ENCODE assay signal across 8 cellular contexts in genomic region chr14:23299558-23299957, GRCh38. TPM values are rescaled to one million over a fixed set of nuclear protein-coding genes. Genes with fewer than 3 reads are reported as not detected.
A peak's percentile ranks its signal among the peaks of the same experiment; 100 is the strongest.
DNase-seq lines count a peak whose midpoint lies in the region; ATAC-seq lines count a peak whose summit lies in the region.

No MANE protein-coding gene starts in this region.

- H3K27ac ChIP-seq in caudate nucleus (ENCODE audit: low read depth, low read length), result peak overlapping the region; percentile 63

- peak overlapping the region in 8 of 10 donors; percentile 17 to 98 (median 65) for H3K4me3 Mint-ChIP-seq in naive thymus-derived CD8-positive, alpha-beta T cell

- peaks cover 0 to 7% (median 0%) of the 10 kb centered on the region in 3 donors for H3K36me3 Mint-ChIP-seq in naive thymus-derived CD8-positive, alpha-beta T cell

- H3K4me1 Mint-ChIP-seq in naive thymus-derived CD8-positive, alpha-beta T cell, result peaks cover 15 to 45% (median 39%) of the 10 kb centered on the region in 4 donors

- POLR2A ChIA-PET in naive thymus-derived CD8-positive, alpha-beta T cell (lab: Charles Lee), result interaction anchor here (0.5 to 12.5 kb wide), 8 partner anchors 12 to 295 kb away, joined by 3 to 376 read pairs (median 7); partner anchors contain the start of gene PABPN1

- H3K9me3 Mint-ChIP-seq in naive thymus-derived CD8-positive, alpha-beta T cell, result peaks cover 0 to 2% (median 0%) of the 10 kb centered on the region in 9 donors

- H3K27ac Mint-ChIP-seq in naive thymus-derived CD8-positive, alpha-beta T cell, result peak overlapping the region in 9 of 10 donors; percentile 11 to 97 (median 73)

- no peak for ATAC-seq in naive thymus-derived CD8-positive, alpha-beta T cell

- DNase-seq in NOMO-1 treated with DMSO at 0.1 percent for 48 hours (lab: John Stamatoyannopoulos, UW; ENCODE audit: unreplicated experiment) (peak; percentile 12), NOMO-1 treated with dmso at 0.1 percent for 144 hours (lab: John Stamatoyannopoulos, UW; ENCODE audit: unreplicated experiment) (no peak), NCI-H2196 treated with DMSO at 0.1 percent for 48 hours (lab: John Stamatoyannopoulos, UW; ENCODE audit: unreplicated experiment) (peak; percentile 28), caudate nucleus (lab: John Stamatoyannopoulos, UW) (peak in 8 of 61 donors; percentile 9 to 57 (median 25)), NCI-H510A treated with DMSO at 0.1 percent for 48 hours (lab: John Stamatoyannopoulos, UW) (no peak), iPS-NIHi7 (ENCODE audit: extremely low spot score) (no peak), ecto neural progenitor cell (ENCODE audit: low spot score) (no peak)
- DNase-seq in naive thymus-derived CD8-positive, alpha-beta T cell, result peak in 4 of 10 donors; percentile 19 to 48 (median 20)

- peaks cover 0 to 2% (median 0%) of the 10 kb centered on the region in 5 donors for H3K27me3 Mint-ChIP-seq in naive thymus-derived CD8-positive, alpha-beta T cell

RNA-seq across cellular contexts. Expression of gene PPP1R3E, which starts 3.1 kb away (rescaled TPM):
- total RNA-seq in naive thymus-derived CD8-positive, alpha-beta T cell, result 100 to 1,000 TPM; 113 to 119 TPM
- polyA plus RNA-seq in naive thymus-derived CD8-positive, alpha-beta T cell, result 1 to 10 TPM; 2.6 to 3.1 (median 3.1) TPM

RNA-seq across cellular contexts. Expression of gene BCL2L2, which starts 7.1 kb away (rescaled TPM):
- total RNA-seq in naive thymus-derived CD8-positive, alpha-beta T cell, result 1 to 10 TPM; 3.8 to 4.2 TPM
- polyA plus RNA-seq in naive thymus-derived CD8-positive, alpha-beta T cell, result not detected

RNA-seq across cellular contexts. Expression of gene HOMEZ, which starts 13.6 kb away (rescaled TPM):
- 10 to 100 TPM; 15.4 to 16.0 TPM for total RNA-seq in naive thymus-derived CD8-positive, alpha-beta T cell
- 1 to 10 TPM; 3.9 to 6.1 (median 5.9) TPM for polyA plus RNA-seq in naive thymus-derived CD8-positive, alpha-beta T cell

RNA-seq across cellular contexts. Expression of gene PABPN1, which starts 21.7 kb away (rescaled TPM):
- 100 to 1,000 TPM; 214 to 218 TPM for total RNA-seq in naive thymus-derived CD8-positive, alpha-beta T cell
- polyA plus RNA-seq in naive thymus-derived CD8-positive, alpha-beta T cell, result 10 to 100 TPM; 84.3 to 96.9 (median 88.5) TPM

RNA-seq across cellular contexts. Expression of gene SLC22A17, which starts 53.1 kb away (rescaled TPM):
- total RNA-seq in naive thymus-derived CD8-positive, alpha-beta T cell, result 10 to 100 TPM; 20.8 to 22.6 TPM
- polyA plus RNA-seq in naive thymus-derived CD8-positive, alpha-beta T cell, result 1 to 10 TPM; 3.9 to 9.6 (median 5.5) TPM

Comparison
In these comparisons a context has a peak if more than half of its experiments do, and no peak if none do; other contexts are left out.
1. DNase-seq: peak in NOMO-1 treated with DMSO at 0.1 percent for 48 hours (single experiment) and NCI-H2196 treated with DMSO at 0.1 percent for 48 hours (single experiment); none in NOMO-1 treated with dmso at 0.1 percent for 144 hours (single experiment), NCI-H510A treated with DMSO at 0.1 percent for 48 hours (single experiment), iPS-NIHi7 (single experiment) and ecto neural progenitor cell (single experiment).